ENCODE assay signal across 8 cellular contexts in genomic region chr10:17453377-17454091, GRCh38. TPM values are rescaled to one million over a fixed set of nuclear protein-coding genes. Genes with fewer than 3 reads are reported as not detected.
DNase-seq lines count a peak whose midpoint lies in the region; ATAC-seq, FAIRE-seq and TF ChIP-seq lines count a peak whose summit lies in the region.

No MANE protein-coding gene starts in this region.

- ATAC-seq in CD8-positive, alpha-beta T cell, result peak; percentile 58
- ATAC-seq in HCT116 (peak; percentile 70), K562 (peak; percentile 67)

- H3K4me2 ChIP-seq in HCT116 (ENCODE audit: low read length), result peak overlapping the region; percentile 94
- peak overlapping the region; percentile 96 for H3K4me2 ChIP-seq in K562 (ENCODE audit: insufficient read depth, low read length)

- WGBS in K562 (ENCODE audit: insufficient coverage, low coverage, missing lambda C conversion rate), result under 1% methylated on average over 57 of the region's 66 CpGs

- no peak; the same call in 1 of the 2 replicates for TF ChIP-seq EP300 in K562 (IDR thresholded peaks at IDR 0.05; ENCODE audit: low read length)

- H3K27me3 ChIP-seq in CD8-positive, alpha-beta T cell (ENCODE audit: insufficient read depth, low read length), result no peaks in the 10 kb centered on the region
- H3K27me3 ChIP-seq in HCT116 (ENCODE audit: insufficient read depth, low read length), result no peaks in the 10 kb centered on the region
- no peaks in the 10 kb centered on the region for H3K27me3 ChIP-seq in K562 (ENCODE audit: control insufficient read depth in 2 of 2, insufficient read depth in 2 of 2, low read length in 2 of 2)

- peak overlapping the region; percentile 86 for H3K4me3 Mint-ChIP-seq in CD8-positive, alpha-beta T cell

- no peak for TF ChIP-seq RAD21 in HCT116 (IDR thresholded peaks at IDR 0.05; ENCODE audit: low read depth)
- no peak for TF ChIP-seq RAD21 in K562 (CRISPR knock-in tag; conservative IDR thresholded peaks at IDR 0.05 in 1 of 2, IDR thresholded peaks at IDR 0.05 in 1 of 2)

- H2AFZ ChIP-seq in HCT116 (ENCODE audit: low read depth, low read length, poor library complexity, severe bottlenecking) (peak overlapping the region; percentile 55), K562 (ENCODE audit: low read depth, low read length) (peak overlapping the region; percentile 24; the same call in 1 of the 2 replicates)

- H3K4me1 ChIP-seq in CD8-positive, alpha-beta T cell (ENCODE audit: insufficient read depth, low read length), result peaks cover 12% of the 10 kb centered on the region
- H3K4me1 ChIP-seq in HCT116 (ENCODE audit: control insufficient read depth in 1 of 2, insufficient read depth in 2 of 2, low read length in 2 of 2) (peaks cover 12 to 26% of the 10 kb centered on the region in 2 experiments; a peak in 3 of 4 replicates), K562 (replicated peaks in 1 of 2; ENCODE audit: control insufficient read depth in 2 of 2, insufficient read depth in 2 of 2, low read length in 2 of 2) (peaks cover 22 to 41% of the 10 kb centered on the region in 2 experiments)

- intact Hi-C loops in CD8-positive, alpha-beta T cell (cut with DNase I, micrococcal nuclease), result no loop called here
- intact Hi-C loops in HCT116 (cut with micrococcal nuclease) (loop anchor here (5.0 kb wide), 1 partner anchor 59 kb away; no protein-coding TSS in a partner anchor), K562 (cut with micrococcal nuclease) (no loop called here)

- H3K9me2 ChIP-seq in HCT116 (ENCODE audit: insufficient read depth), result no peaks in the 10 kb centered on the region

- H3K79me2 ChIP-seq in HCT116 (ENCODE audit: insufficient read depth, low read length) (no peaks in the 10 kb centered on the region; the same call in 1 of the 2 replicates), K562 (ENCODE audit: control insufficient read depth, insufficient read depth, low read length) (peaks cover 69% of the 10 kb centered on the region)

- DNase-seq in CD8-positive, alpha-beta T cell, result peak in 3 of 7 experiments; percentile 23 to 65 (median 35)
- DNase-seq in HCT116 (ENCODE audit: low read depth, low spot score) (no peak), T follicular helper cell (ENCODE audit: low read depth) (peak; percentile 4), K562 (ENCODE audit: extremely low read depth in 1 of 4, low spot score in 3 of 4) (peak; percentile 54 to 78 (median 62)), iPS-NIHi7 (ENCODE audit: extremely low spot score) (peak; percentile 63), medulla oblongata (ENCODE audit: extremely low spot score) (no peak), cerebellar nuclear complex (lab: John Stamatoyannopoulos, UW) (no peak)
- DNase-seq in stimulated activated CD4-positive, alpha-beta T cell treated with anti-CD3 and anti-CD28 coated beads, Interleukin-2, amount 100 ng/mL, for 48 hours, result peak; percentile 11 to 21

- CTCF ChIA-PET in CD8-positive, alpha-beta T cell (lab: Charles Lee), result interaction anchor here (0.9 kb wide), 1 partner anchor 155 kb away, joined by 3 read pairs; no protein-coding TSS in a partner anchor
- CTCF ChIA-PET in HCT116 (lab: Charles Lee), result interaction anchor here (0.6 kb wide), 1 partner anchor 18 kb away, joined by 3 read pairs; no protein-coding TSS in a partner anchor
- CTCF ChIA-PET in K562 (lab: Yijun Ruan, JAX; ENCODE audit: low intra/inter-chr PET ratio), result interaction anchor here (0.6 kb wide), 1 partner anchor 226 kb away, joined by 3 read pairs; the partner anchor contains the start of gene VIM

- TF ChIP-seq CTCF in CD8-positive, alpha-beta T cell (IDR thresholded peaks at IDR 0.05), result no peak
- TF ChIP-seq CTCF in HCT116 (IDR thresholded peaks at IDR 0.05 in 2 of 3, conservative IDR thresholded peaks at IDR 0.05 in 1 of 3; ENCODE audit: borderline replicate concordance in 1 of 3, insufficient read depth in 1 of 3, low read depth in 2 of 3, low read length in 2 of 3) (no peak), K562 (IDR thresholded peaks at IDR 0.05 in 2 of 3, conservative IDR thresholded peaks at IDR 0.05 in 1 of 3; ENCODE audit: insufficient read depth in 2 of 3, low read depth in 1 of 3, low read length in 3 of 3) (no peak)

- no peaks in the 10 kb centered on the region for H3K9me1 ChIP-seq in K562 (ENCODE audit: control insufficient read depth, insufficient read depth, low read length)

- no peak overlapping the region for H3K27ac Mint-ChIP-seq in CD8-positive, alpha-beta T cell

- FAIRE-seq in K562 (lab: Jason Lieb, UNC), result no peak

- RAD21 ChIA-PET in HCT116 (lab: Charles Lee; ENCODE audit: low non-redundant PET in 1 of 2, low total read pairs in 2 of 2, uncharacterized antibody in 2 of 2, unreplicated experiment in 2 of 2), result no interaction called here

- H3K36me3 Mint-ChIP-seq in CD8-positive, alpha-beta T cell, result peaks cover 2% of the 10 kb centered on the region

- H3K27me3 Mint-ChIP-seq in CD8-positive, alpha-beta T cell (ENCODE audit: low read depth), result peaks cover 32% of the 10 kb centered on the region

- H3K9ac ChIP-seq in HCT116 (ENCODE audit: low read length) (peak overlapping the region; percentile 70), K562 (ENCODE audit: insufficient read depth in 1 of 2, low read depth in 2 of 2, low read length in 2 of 2) (peak overlapping the region; percentile 90 to 98)

- no peaks in the 10 kb centered on the region for H3K36me3 ChIP-seq in CD8-positive, alpha-beta T cell (ENCODE audit: insufficient read depth, low read length)
- peaks cover 0 to 17% of the 10 kb centered on the region in 2 experiments; a peak in 2 of 4 replicates for H3K36me3 ChIP-seq in HCT116 (ENCODE audit: control insufficient read depth in 1 of 2, insufficient read depth in 2 of 2, low read length in 2 of 2)
- peaks cover 26% of the 10 kb centered on the region for H3K36me3 ChIP-seq in K562 (ENCODE audit: control insufficient read depth, insufficient read depth, low read length)

- H3K4me1 Mint-ChIP-seq in CD8-positive, alpha-beta T cell (ENCODE audit: low read depth), result peaks cover 22% of the 10 kb centered on the region

- in situ Hi-C loops in K562 (cut with MboI), result no loop called here

- H3K4me3 ChIP-seq in CD8-positive, alpha-beta T cell (ENCODE audit: low read depth, low read length), result peak overlapping the region; percentile 65
- H3K4me3 ChIP-seq in HCT116 (replicated peaks in 1 of 2; ENCODE audit: low read depth in 1 of 2, low read length in 2 of 2) (peak overlapping the region; percentile 59 to 85), K562 (peak overlapping the region; percentile 77)

- BruUV-seq in HCT116 (replicated peaks; lab: Mats Ljungman, UMichigan), result no TSS peak
- BruUV-seq in K562 (replicated peaks; lab: Mats Ljungman, UMichigan), result no TSS peak

- H3K9me3 ChIP-seq in CD8-positive, alpha-beta T cell (ENCODE audit: low read length), result peaks cover 4% of the 10 kb centered on the region
- H3K9me3 ChIP-seq in HCT116 (ENCODE audit: control insufficient read depth in 1 of 2, insufficient read depth in 1 of 2, low read depth in 1 of 2, low read length in 2 of 2) (peaks cover 0 to 10% of the 10 kb centered on the region in 2 experiments; a peak in 1 of 4 replicates), K562 (replicated peaks; ENCODE audit: control insufficient read depth, insufficient read depth, low read depth, low read length) (no peaks in the 10 kb centered on the region)

- H3K27ac ChIP-seq in CD8-positive, alpha-beta T cell (ENCODE audit: low read depth, low read length), result peak overlapping the region; percentile 13
- peak overlapping the region; percentile 71 for H3K27ac ChIP-seq in HCT116 (ENCODE audit: low read depth, low read length)
- H3K27ac ChIP-seq in K562 (ENCODE audit: extremely low read depth, low read depth, low read length), result peak overlapping the region; percentile 91

- H3K9me3 Mint-ChIP-seq in CD8-positive, alpha-beta T cell, result peaks cover 8% of the 10 kb centered on the region

- no peaks in the 10 kb centered on the region for H4K20me1 ChIP-seq in HCT116 (ENCODE audit: insufficient read depth)
- no peaks in the 10 kb centered on the region for H4K20me1 ChIP-seq in K562 (replicated peaks; ENCODE audit: control insufficient read depth, insufficient read depth, low read length)

- POLR2A ChIA-PET in CD8-positive, alpha-beta T cell (lab: Charles Lee), result no interaction called here
- POLR2A ChIA-PET in HCT116 (lab: Charles Lee) (interaction anchor here (0.7 to 1.6 kb wide), 2 partner anchors 59 to 83 kb away, joined by 3 read pairs; no protein-coding TSS in a partner anchor), K562 (lab: Yijun Ruan, JAX) (interaction anchor here (0.6 to 6.4 kb wide), 6 partner anchors 10 to 366 kb away, joined by 3 to 29 read pairs (median 3); no protein-coding TSS in a partner anchor)

- TF ChIP-seq POLR2A in HCT116 (IDR thresholded peaks at IDR 0.05; ENCODE audit: borderline replicate concordance, extremely low read depth, insufficient read depth, insufficient read length) (no peak), K562 (conservative IDR thresholded peaks at IDR 0.05) (peak; percentile 68)

TF ChIP-seq in K562, 482 proteins besides CTCF, POLR2A, EP300 and RAD21 (continues in another document):
- TF ChIP-seq CREM (IDR thresholded peaks at IDR 0.05; ENCODE audit: low read depth), result 0 out of 2 replicates have a peak, but pooled peaks have one; percentile 6

RNA-seq across cellular contexts. Expression of gene ST8SIA6, which starts 0.9 kb away (rescaled TPM):
- total RNA-seq in CD8-positive, alpha-beta T cell, result under 1 TPM in 1 of 2 experiments, not detected in 1; 0.14 TPM
- 1.3 TPM for total RNA-seq in HCT116 (2021; ENCODE audit: unreplicated experiment)
- polyA plus RNA-seq in HCT116 (2012), result 0.12 and 0.23 TPM in 2 replicates
- total RNA-seq in K562 (2011; cell fraction: chromatin; rRNA removed; ENCODE audit: low replicate concordance), result 2.7 and 7.6 TPM in 2 replicates
- 2.2 and 3.4 TPM in 2 replicates for total RNA-seq in K562 (2011; cell fraction: nucleolus; rRNA removed)
- total RNA-seq in K562 (2011; cell fraction: nucleoplasm; rRNA removed), result 5.1 and 5.6 TPM in 2 replicates
- 3.9 and 5.1 TPM in 2 replicates for total RNA-seq in K562 (2014; rRNA removed)
- 6.4 and 7.2 TPM in 2 replicates for total RNA-seq in K562 (2014; rRNA removed; fragmentation: Illumina TruSeq; extraction: Trizol)
- 4.8 and 6.7 TPM in 2 replicates for total RNA-seq in K562 (2015; rRNA removed; fragmentation: Illumina TruSeq; extraction: Trizol)
- 5.0 and 6.6 TPM in 2 replicates for total RNA-seq in K562 (2021)
- polyA plus RNA-seq in K562 (2011; rRNA removed), result 4.4 and 6.6 TPM in 2 replicates
- 1.5 and 1.7 TPM in 2 replicates for polyA plus RNA-seq in K562 (2011; cell fraction: cytosol; rRNA removed)
- polyA plus RNA-seq in K562 (2011; cell fraction: nucleus; rRNA removed), result 2.2 and 2.9 TPM in 2 replicates
- 2.9 and 5.6 TPM in 2 replicates for polyA plus RNA-seq in K562 (2012)
- polyA plus RNA-seq in K562 (2014; fragmentation: Illumina TruSeq; extraction: Trizol), result 4.1 and 5.2 TPM in 2 replicates
- 1 to 10 TPM in 1 of 2 experiments, under 1 TPM in 1; 0.69 to 1.2 TPM for polyA plus RNA-seq in K562 (2014; fragmentation: Nextera tagmentation; extraction: Ambion mirVana)
- polyA plus RNA-seq in K562 (2014; rRNA removed), result 3.2 and 3.3 TPM in 2 replicates
- polyA minus RNA-seq in K562 (2011; rRNA and poly(A)+ RNA removed), result 7.8 and 11.2 TPM in 2 replicates
- 2.1 and 7.0 TPM in 2 replicates for polyA minus RNA-seq in K562 (2011; cell fraction: cytosol; rRNA and poly(A)+ RNA removed)
- polyA minus RNA-seq in K562 (2011; cell fraction: nucleus; rRNA and poly(A)+ RNA removed), result 1.8 and 2.7 TPM in 2 replicates

Comparison
In these comparisons a context has a peak if more than half of its experiments do, and no peak if none do; other contexts are left out.
1. DNase-seq: peak in T follicular helper cell (single experiment), K562 (4 of 4), iPS-NIHi7 (single experiment) and stimulated activated CD4-positive, alpha-beta T cell treated with anti-CD3 and anti-CD28 coated beads, Interleukin-2, amount 100 ng/mL, for 48 hours (2 of 2); none in HCT116 (single experiment), medulla oblongata (single experiment) and cerebellar nuclear complex (0 of 2).
2. H3K27ac ChIP-seq: peak in every context shown above with its lines; median percentile 91 in K562; 71 in HCT116; 13 in CD8-positive, alpha-beta T cell.
3. Peak in every context shown above with its lines, with median percentiles within 50 percentile points of each other: ATAC-seq and H3K4me3 ChIP-seq.